In the genomic region with DNA sequence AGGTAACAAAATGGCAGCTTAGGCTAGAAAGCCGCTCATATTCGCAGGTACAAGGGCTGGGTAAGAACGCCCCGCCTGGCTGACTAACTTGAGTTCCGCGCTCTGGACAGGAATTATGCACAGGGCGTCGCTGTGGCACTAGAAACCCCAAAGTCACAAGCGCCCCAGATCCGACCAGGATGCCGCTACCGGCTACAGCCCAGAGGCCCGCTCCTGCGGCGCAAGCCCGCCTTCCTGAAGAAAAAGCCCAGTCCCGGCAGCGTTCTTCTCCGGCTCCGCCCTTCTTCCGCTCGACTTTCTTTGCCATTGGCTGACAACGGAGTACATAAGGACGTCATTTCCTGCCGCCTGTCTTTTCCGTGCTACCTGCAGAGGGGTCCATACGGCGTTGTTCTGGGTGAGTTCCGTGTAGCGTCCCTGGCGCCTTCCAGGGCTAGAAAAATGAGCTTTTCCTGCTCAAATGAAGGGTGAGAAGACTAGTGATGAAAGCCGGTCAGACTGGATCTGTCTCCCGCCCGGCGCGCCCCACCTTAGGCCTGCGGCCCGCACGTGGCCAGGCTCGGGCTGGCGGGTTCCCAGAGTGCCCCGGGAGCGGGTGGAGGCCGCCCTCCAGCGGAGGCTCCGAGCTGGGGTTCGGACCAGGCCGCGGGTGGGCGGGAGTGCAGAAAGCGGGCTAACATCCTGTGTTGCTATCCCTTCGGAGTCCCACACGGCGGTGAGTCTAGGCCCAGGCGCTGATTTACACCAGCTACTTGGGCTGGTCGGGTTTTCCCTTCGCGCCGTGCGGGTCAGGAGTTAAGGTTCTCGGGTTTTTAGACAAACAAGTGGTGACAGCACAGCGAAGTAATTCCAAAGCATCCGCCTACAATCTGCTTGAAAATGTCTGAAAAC, we compare ENCODE assay signal across 1 cellular context.
TF ChIP-seq lines count a peak whose summit lies in the region.

TSS of gene RPSA (plus strand) at position 353 of the 891 bp plus-strand sequence. CDS start 934 bp downstream, outside the sequence.

TF ChIP-seq in HepG2, 621 proteins besides CTCF, POLR2A, EP300 and RAD21 (continued from another document and continues in another):
- TF ChIP-seq, protein P1, sequence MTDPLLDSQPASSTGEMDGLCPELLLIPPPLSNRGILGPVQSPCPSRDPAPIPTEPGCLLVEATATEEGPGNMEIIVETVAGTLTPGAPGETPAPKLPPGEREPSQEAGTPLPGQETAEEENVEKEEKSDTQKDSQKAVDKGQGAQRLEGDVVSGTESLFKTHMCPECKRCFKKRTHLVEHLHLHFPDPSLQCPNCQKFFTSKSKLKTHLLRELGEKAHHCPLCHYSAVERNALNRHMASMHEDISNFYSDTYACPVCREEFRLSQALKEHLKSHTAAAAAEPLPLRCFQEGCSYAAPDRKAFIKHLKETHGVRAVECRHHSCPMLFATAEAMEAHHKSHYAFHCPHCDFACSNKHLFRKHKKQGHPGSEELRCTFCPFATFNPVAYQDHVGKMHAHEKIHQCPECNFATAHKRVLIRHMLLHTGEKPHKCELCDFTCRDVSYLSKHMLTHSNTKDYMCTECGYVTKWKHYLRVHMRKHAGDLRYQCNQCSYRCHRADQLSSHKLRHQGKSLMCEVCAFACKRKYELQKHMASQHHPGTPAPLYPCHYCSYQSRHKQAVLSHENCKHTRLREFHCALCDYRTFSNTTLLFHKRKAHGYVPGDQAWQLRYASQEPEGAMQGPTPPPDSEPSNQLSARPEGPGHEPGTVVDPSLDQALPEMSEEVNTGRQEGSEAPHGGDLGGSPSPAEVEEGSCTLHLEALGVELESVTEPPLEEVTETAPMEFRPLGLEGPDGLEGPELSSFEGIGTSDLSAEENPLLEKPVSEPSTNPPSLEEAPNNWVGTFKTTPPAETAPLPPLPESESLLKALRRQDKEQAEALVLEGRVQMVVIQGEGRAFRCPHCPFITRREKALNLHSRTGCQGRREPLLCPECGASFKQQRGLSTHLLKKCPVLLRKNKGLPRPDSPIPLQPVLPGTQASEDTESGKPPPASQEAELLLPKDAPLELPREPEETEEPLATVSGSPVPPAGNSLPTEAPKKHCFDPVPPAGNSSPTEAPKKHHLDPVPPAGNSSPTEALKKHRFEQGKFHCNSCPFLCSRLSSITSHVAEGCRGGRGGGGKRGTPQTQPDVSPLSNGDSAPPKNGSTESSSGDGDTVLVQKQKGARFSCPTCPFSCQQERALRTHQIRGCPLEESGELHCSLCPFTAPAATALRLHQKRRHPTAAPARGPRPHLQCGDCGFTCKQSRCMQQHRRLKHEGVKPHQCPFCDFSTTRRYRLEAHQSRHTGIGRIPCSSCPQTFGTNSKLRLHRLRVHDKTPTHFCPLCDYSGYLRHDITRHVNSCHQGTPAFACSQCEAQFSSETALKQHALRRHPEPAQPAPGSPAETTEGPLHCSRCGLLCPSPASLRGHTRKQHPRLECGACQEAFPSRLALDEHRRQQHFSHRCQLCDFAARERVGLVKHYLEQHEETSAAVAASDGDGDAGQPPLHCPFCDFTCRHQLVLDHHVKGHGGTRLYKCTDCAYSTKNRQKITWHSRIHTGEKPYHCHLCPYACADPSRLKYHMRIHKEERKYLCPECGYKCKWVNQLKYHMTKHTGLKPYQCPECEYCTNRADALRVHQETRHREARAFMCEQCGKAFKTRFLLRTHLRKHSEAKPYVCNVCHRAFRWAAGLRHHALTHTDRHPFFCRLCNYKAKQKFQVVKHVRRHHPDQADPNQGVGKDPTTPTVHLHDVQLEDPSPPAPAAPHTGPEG (CRISPR knock-in tag; IDR thresholded peaks at IDR 0.05): 0 out of 2 replicates have a peak, but pooled peaks have one; percentile 88
- TF ChIP-seq SAFB2 (CRISPR knock-in tag; IDR thresholded peaks at IDR 0.05; ENCODE audit: borderline replicate concordance, low read depth) (peak; percentile 91; the same call in 1 of the 2 replicates), ZNF891 (CRISPR knock-in tag; IDR thresholded peaks at IDR 0.05) (peak; percentile 91; the same call in 1 of the 2 replicates), SRY (CRISPR knock-in tag; IDR thresholded peaks at IDR 0.05) (peak; percentile 79; the same call in 1 of the 2 replicates), TCF7 (IDR thresholded peaks at IDR 0.05; ENCODE audit: low read depth) (no peak), RBAK (CRISPR knock-in tag; IDR thresholded peaks at IDR 0.05) (no peak), SRSF4 (IDR thresholded peaks at IDR 0.05; ENCODE audit: low read depth, low read length, poor library complexity, severe bottlenecking) (no peak), ZNF234 (CRISPR knock-in tag; conservative IDR thresholded peaks at IDR 0.05) (no peak), ZNF256 (CRISPR knock-in tag; conservative IDR thresholded peaks at IDR 0.05) (no peak; the same call in none of the 2 replicates), NR2C2 (CRISPR knock-in tag; IDR thresholded peaks at IDR 0.05; ENCODE audit: borderline replicate concordance) (0 out of 2 replicates have a peak, but pooled peaks have one; percentile 31), EED (CRISPR knock-in tag; IDR thresholded peaks at IDR 0.05) (peak; percentile 40; the same call in 1 of the 2 replicates), ZNF280D (CRISPR knock-in tag; IDR thresholded peaks at IDR 0.05) (peak; percentile 85; the same call in 1 of the 2 replicates), SIX1 (CRISPR knock-in tag; IDR thresholded peaks at IDR 0.05; ENCODE audit: borderline replicate concordance) (no peak), GABPB1 (CRISPR knock-in tag; IDR thresholded peaks at IDR 0.05) (peak; percentile 95), CBX2 (IDR thresholded peaks at IDR 0.05; ENCODE audit: low read depth, low read length) (no peak), CBX2 (CRISPR knock-in tag; IDR thresholded peaks at IDR 0.05; ENCODE audit: low read depth) (no peak), CEBPB (IDR thresholded peaks at IDR 0.05; ENCODE audit: borderline replicate concordance, low read depth, low read length) (no peak), CREM (IDR thresholded peaks at IDR 0.05) (peak; percentile 91), CREM (CRISPR knock-in tag; IDR thresholded peaks at IDR 0.05) (no peak), GATAD2A (CRISPR knock-in tag; IDR thresholded peaks at IDR 0.05) (no peak), NCOR1 (IDR thresholded peaks at IDR 0.05; ENCODE audit: borderline replicate concordance, low read length) (no peak), CBX1 (IDR thresholded peaks at IDR 0.05; ENCODE audit: low read depth) (peak; percentile 46), ZIK1 (CRISPR knock-in tag; IDR thresholded peaks at IDR 0.05; ENCODE audit: borderline replicate concordance, low read depth) (peak; percentile 92), BRCA1 (CRISPR knock-in tag; IDR thresholded peaks at IDR 0.05) (peak; percentile 81; the same call in 1 of the 2 replicates), ZNF558 (CRISPR knock-in tag; IDR thresholded peaks at IDR 0.05; ENCODE audit: borderline replicate concordance) (no peak; the same call in 1 of the 2 replicates), CENPX (CRISPR knock-in tag; IDR thresholded peaks at IDR 0.05) (no peak), JUND (CRISPR knock-in tag; IDR thresholded peaks at IDR 0.05) (no peak), HMGXB3 (CRISPR knock-in tag; IDR thresholded peaks at IDR 0.05; ENCODE audit: borderline replicate concordance) (0 out of 2 replicates have a peak, but pooled peaks have one; percentile 66), AHDC1 (CRISPR knock-in tag; IDR thresholded peaks at IDR 0.05; ENCODE audit: borderline replicate concordance) (0 out of 2 replicates have a peak, but pooled peaks have one; percentile 45), ZNF451 (CRISPR knock-in tag; IDR thresholded peaks at IDR 0.05) (0 out of 2 replicates have a peak, but pooled peaks have one; percentile 77), FOXP1 (IDR thresholded peaks at IDR 0.05) (no peak), FOXP1 (CRISPR knock-in tag; IDR thresholded peaks at IDR 0.05) (no peak), PCBP1 (IDR thresholded peaks at IDR 0.05; ENCODE audit: borderline replicate concordance, low read depth, low read length) (no peak), PRMT3 (CRISPR knock-in tag; IDR thresholded peaks at IDR 0.05; ENCODE audit: borderline replicate concordance, low read depth) (peak; percentile 68; the same call in 1 of the 2 replicates), ZSCAN31 (CRISPR knock-in tag; IDR thresholded peaks at IDR 0.05; ENCODE audit: low read depth) (peak; percentile 94), SIX4 (CRISPR knock-in tag; IDR thresholded peaks at IDR 0.05) (no peak)
- TF ChIP-seq, protein P2, sequence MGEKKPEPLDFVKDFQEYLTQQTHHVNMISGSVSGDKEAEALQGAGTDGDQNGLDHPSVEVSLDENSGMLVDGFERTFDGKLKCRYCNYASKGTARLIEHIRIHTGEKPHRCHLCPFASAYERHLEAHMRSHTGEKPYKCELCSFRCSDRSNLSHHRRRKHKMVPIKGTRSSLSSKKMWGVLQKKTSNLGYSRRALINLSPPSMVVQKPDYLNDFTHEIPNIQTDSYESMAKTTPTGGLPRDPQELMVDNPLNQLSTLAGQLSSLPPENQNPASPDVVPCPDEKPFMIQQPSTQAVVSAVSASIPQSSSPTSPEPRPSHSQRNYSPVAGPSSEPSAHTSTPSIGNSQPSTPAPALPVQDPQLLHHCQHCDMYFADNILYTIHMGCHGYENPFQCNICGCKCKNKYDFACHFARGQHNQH (CRISPR knock-in tag; IDR thresholded peaks at IDR 0.05): peak; percentile 83
